In the genomic region with DNA sequence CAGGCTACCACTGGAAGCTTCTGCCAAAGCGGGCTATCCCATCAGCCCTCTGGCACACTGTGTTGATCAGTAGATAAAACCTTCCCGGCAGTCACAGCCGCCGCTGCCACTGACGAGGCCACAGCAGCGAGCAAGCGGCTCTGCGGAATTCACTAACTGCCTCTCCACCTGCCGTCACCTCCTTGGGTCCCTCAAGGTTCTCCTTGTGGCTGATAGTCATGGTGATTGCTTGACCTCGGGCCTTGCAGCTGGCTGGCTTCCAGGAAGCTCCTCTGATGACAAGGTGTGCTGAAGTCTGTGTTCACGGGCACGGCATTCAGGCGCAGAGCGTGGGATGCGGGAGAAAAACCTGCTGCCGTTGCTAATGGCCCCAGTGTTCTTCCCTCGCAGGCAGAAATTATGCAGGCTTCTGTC, we compare ENCODE assay signal across 9 cellular contexts.
DNase-seq lines count a peak whose midpoint lies in the region; ATAC-seq and TF ChIP-seq lines count a peak whose summit lies in the region.
"Had no signal": no experiment of that assay in that cellular context is flagged by ENCODE, and none has a peak within 500 bp of the region (broad histone marks: within the 10 kb centered on the region; RNA-seq: fewer than 3 reads in every experiment).

No MANE protein-coding gene starts in this region.

- H3K4me3 ChIP-seq in HL-60 (replicated peaks; ENCODE audit: insufficient read depth, low read length) (peak overlapping the region; percentile 7), PC-9 (peak overlapping the region; percentile 24; the same call in 1 of the 2 replicates), esophagus (ENCODE audit: low read depth in 1 of 2, low read length in 2 of 2) (peak overlapping the region; percentile 38 to 44)

- peak overlapping the region; percentile 74 for H2AFZ ChIP-seq in PC-9

- H3K9me3 Mint-ChIP-seq in effector memory CD8-positive, alpha-beta T cell, result peaks cover 3 to 19% of the 10 kb centered on the region in 2 donors

- CTCF ChIA-PET in PC-9 (lab: Charles Lee), result interaction anchor here (0.6 kb wide), 2 partner anchors 848 to 1246 kb away, joined by 4 to 6 read pairs; no protein-coding TSS in a partner anchor

- H3F3A ChIP-seq in PC-9 (ENCODE audit: insufficient read depth, low read depth), result no peaks in the 10 kb centered on the region

- no peak for ATAC-seq in GM21381 (IDR thresholded peaks at IDR 0.05; ENCODE audit: unreplicated experiment)
- no peak for ATAC-seq in effector memory CD8-positive, alpha-beta T cell (replicated peaks)
- ATAC-seq: naive thymus-derived CD8-positive, alpha-beta T cell had no signal

- no peaks in the 10 kb centered on the region for H3K79me2 ChIP-seq in PC-9 (ENCODE audit: low read depth)

- no peak overlapping the region for H3K27ac Mint-ChIP-seq in effector memory CD8-positive, alpha-beta T cell
- H3K27ac Mint-ChIP-seq: naive thymus-derived CD8-positive, alpha-beta T cell had no signal

- no peaks in the 10 kb centered on the region for H3K4me1 Mint-ChIP-seq in effector memory CD8-positive, alpha-beta T cell (ENCODE audit: low read depth in 2 of 2)
- H3K4me1 Mint-ChIP-seq: naive thymus-derived CD8-positive, alpha-beta T cell had no signal

- POLR2A ChIA-PET in PC-9 (lab: Charles Lee; ENCODE audit: unreplicated experiment), result no interaction called here

- DNase-seq in HL-60 (ENCODE audit: low read depth in 1 of 2, low spot score in 1 of 2), result peak in 1 of 2 experiments; percentile 32
- peak in 1 of 2 experiments; percentile 47 for DNase-seq in PC-9
- peak; percentile 36 for DNase-seq in renal cortical epithelial cell (ENCODE audit: low read depth)
- DNase-seq in NCI-H128 (lab: John Stamatoyannopoulos, UW; ENCODE audit: unreplicated experiment), result no peak
- no peak for DNase-seq in activated CD4-positive, alpha-beta T cell treated with anti-CD3 and anti-CD28 coated beads for 1 hour
- no peak for DNase-seq in effector memory CD8-positive, alpha-beta T cell
- DNase-seq: naive thymus-derived CD8-positive, alpha-beta T cell had no signal

- TF ChIP-seq CTCF in HL-60 (IDR thresholded peaks at IDR 0.05; ENCODE audit: insufficient read depth, low read length), result no peak
- TF ChIP-seq CTCF in PC-9 (conservative IDR thresholded peaks at IDR 0.05), result no peak

- no peaks in the 10 kb centered on the region for H3K36me3 ChIP-seq in PC-9 (ENCODE audit: low read depth)
- no peaks in the 10 kb centered on the region for H3K36me3 ChIP-seq in esophagus (ENCODE audit: control insufficient read depth in 2 of 2, insufficient read depth in 2 of 2, low read length in 1 of 2)

- no peaks in the 10 kb centered on the region for H3K9me2 ChIP-seq in PC-9 (ENCODE audit: insufficient read depth)

- H3K4me1 ChIP-seq in PC-9 (replicated peaks; ENCODE audit: insufficient read depth) (no peaks in the 10 kb centered on the region; the same call in 1 of the 2 replicates), esophagus (ENCODE audit: control insufficient read depth in 2 of 2, insufficient read depth in 2 of 2, low read length in 1 of 2) (peaks cover 0 to 2% of the 10 kb centered on the region in 2 donors)

- H4K20me1 ChIP-seq in PC-9 (ENCODE audit: insufficient read depth), result no peaks in the 10 kb centered on the region

- peak overlapping the region; percentile 73 for H3K27ac ChIP-seq in HL-60 (replicated peaks)
- no peak overlapping the region for H3K27ac ChIP-seq in PC-9
- peak overlapping the region; percentile 71 to 72 for H3K27ac ChIP-seq in esophagus (ENCODE audit: low read depth in 2 of 2, low read length in 1 of 2)

- peak overlapping the region; percentile 66 for H3K4me2 ChIP-seq in PC-9

- H3K27me3 ChIP-seq in HL-60 (ENCODE audit: insufficient read depth, poor library complexity, severe bottlenecking), result no peaks in the 10 kb centered on the region
- no peaks in the 10 kb centered on the region for H3K27me3 ChIP-seq in PC-9 (ENCODE audit: insufficient read depth, low read depth)
- no peaks in the 10 kb centered on the region for H3K27me3 ChIP-seq in esophagus (ENCODE audit: control insufficient read depth in 1 of 2, insufficient read depth in 2 of 2, low read length in 2 of 2)

- H3K4me3 Mint-ChIP-seq in effector memory CD8-positive, alpha-beta T cell, result no peak overlapping the region
- H3K4me3 Mint-ChIP-seq: naive thymus-derived CD8-positive, alpha-beta T cell had no signal

- no peaks in the 10 kb centered on the region for H3K27me3 Mint-ChIP-seq in effector memory CD8-positive, alpha-beta T cell

- no peaks in the 10 kb centered on the region for H3K9me3 ChIP-seq in PC-9 (ENCODE audit: insufficient read depth, low read depth)
- H3K9me3 ChIP-seq in esophagus (ENCODE audit: control insufficient read depth in 2 of 2, insufficient read depth in 1 of 2, low read depth in 1 of 2, low read length in 1 of 2), result no peaks in the 10 kb centered on the region

- H3K36me3 Mint-ChIP-seq in effector memory CD8-positive, alpha-beta T cell (ENCODE audit: insufficient read depth), result no peaks in the 10 kb centered on the region

- WGBS in esophagus, 2 donors, result 28 to 39% methylated on average over 17 of the region's 17 CpGs

- BruUV-seq in PC-9 (replicated peaks; lab: Mats Ljungman, UMichigan), result no TSS peak

- intact Hi-C loops in PC-9 (cut with micrococcal nuclease; ENCODE audit: unreplicated experiment), result loop anchor here (5.0 kb wide), 2 partner anchors 63 to 303 kb away; no protein-coding TSS in a partner anchor
